ENCODE assay signal across 34 cellular contexts in the genomic region with DNA sequence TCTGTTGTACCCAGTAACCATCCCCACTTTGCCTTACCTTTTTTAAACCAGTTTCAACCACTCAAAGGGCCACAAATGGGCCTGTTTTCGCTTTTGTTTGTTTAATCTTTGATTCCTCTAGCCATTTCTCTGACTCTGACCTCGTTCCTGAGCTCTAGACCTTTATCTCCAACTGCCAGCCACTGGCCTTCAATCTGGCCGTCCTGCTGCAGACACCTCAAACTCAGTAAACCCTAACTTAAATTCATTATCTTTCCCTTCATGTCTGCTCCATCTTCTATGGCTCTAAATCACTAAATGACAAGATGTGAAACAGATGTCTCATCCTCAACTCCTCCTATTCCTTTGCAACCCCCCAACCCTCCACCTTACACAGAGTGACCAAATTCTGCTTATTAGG. TPM values are rescaled to one million over a fixed set of nuclear protein-coding genes. Genes with fewer than 3 reads are reported as not detected.
"Had no signal": no experiment of that assay in that cellular context is flagged by ENCODE, and none has a peak within 500 bp of the region (broad histone marks: within the 10 kb centered on the region; RNA-seq: fewer than 3 reads in every experiment).

No MANE protein-coding gene starts in this region.

- DNase-seq: activated CD4-positive, alpha-beta memory T cell treated with anti-CD3 and anti-CD28 coated beads, Interleukin-2, amount 10 ng/mL, durations not matched to agents 7 days and 5 days; activated CD4-positive, alpha-beta T cell treated with anti-CD3 and anti-CD28 coated beads, Interleukin-2, amount 10 ng/mL, durations not matched to agents 24 days and 14 days; activated CD4-positive, CD25-positive, alpha-beta regulatory T cell treated with anti-CD3 and anti-CD28 coated beads, Interleukin-2, amount 50 U/mL, for 72 hours; activated CD8-positive, alpha-beta memory T cell treated with anti-CD3 and anti-CD28 coated beads, Interleukin-2, amount 50 U/mL, for 48 hours; activated gamma-delta T cell treated with Interleukin-2 at 50 U/mL for 16 hours; activated naive CD8-positive, alpha-beta T cell treated with anti-CD3 and anti-CD28 coated beads, Interleukin-2, amount 50 U/mL, for 24 hours; activated T-cell treated with anti-CD3 and anti-CD28 coated beads, Interleukin-2, amount 50 U/mL, for 24 hours; amygdala; central memory CD4-positive, alpha-beta T cell; foreskin keratinocyte; heart left ventricle; hypothalamus; immature natural killer cell; kidney; lower lobe of right lung; mesendoderm; pancreas; retina; sigmoid colon; small intestine; stimulated activated CD4-positive, alpha-beta T cell treated with anti-CD3 and anti-CD28 coated beads, Interleukin-1b, Interleukin-23, amount 100 ng/mL, for 48 hours; stimulated activated CD4-positive, alpha-beta T cell treated with anti-CD3 and anti-CD28 coated beads, Interleukin-4, amount 100 ng/mL, for 4 hours; stimulated activated CD8-positive, alpha-beta memory T cell treated with anti-CD3 and anti-CD28 coated beads, Interleukin-4, amount 100 ng/mL, for 48 hours; stimulated activated naive CD8-positive, alpha-beta T cell treated with anti-CD3 and anti-CD28 coated beads, Interleukin-15, amount 100 ng/mL, for 72 hours; substantia nigra; T-helper 17 cell; uterus had no signal

- H3K27ac ChIP-seq: breast epithelium, foreskin keratinocyte, heart left ventricle, lower lobe of right lung, pancreas, prostate gland, sigmoid colon, uterus, VCaP had no signal

- H3K9me3 ChIP-seq: breast epithelium, heart left ventricle, lower lobe of right lung, pancreas, prostate gland, sigmoid colon, uterus had no signal

- ATAC-seq: activated naive CD8-positive, alpha-beta T cell treated with anti-CD3 and anti-CD28 coated beads, Interleukin-2, amount 50 U/mL, for 24 hours; esophagus mucosa; foreskin keratinocyte; heart left ventricle; lower lobe of right lung; pancreas; stimulated activated memory B cell treated with anti-CD40 and anti-IgM and Interleukin-4, amounts not matched to agents 10 μg/mL and 1 μg/mL and 100 μg/mL, for 72 hours; stimulated activated naive CD8-positive, alpha-beta T cell treated with anti-CD3 and anti-CD28 coated beads, Interleukin-15, amount 100 ng/mL, for 72 hours; T-helper 17 cell had no signal

- FAIRE-seq: endothelial cell of umbilical vein, kidney, pancreas, small intestine had no signal

- H3K4me3 ChIP-seq: breast epithelium, heart left ventricle, lower lobe of right lung, pancreas, prostate gland, sigmoid colon, uterus had no signal

- H3K36me3 ChIP-seq: breast epithelium, heart left ventricle, lower lobe of right lung, pancreas, prostate gland, sigmoid colon, uterus had no signal

- H3K27me3 ChIP-seq: breast epithelium, foreskin keratinocyte, heart left ventricle, pancreas, sigmoid colon, uterus had no signal

- H3K4me1 ChIP-seq: breast epithelium, heart left ventricle, lower lobe of right lung, pancreas, prostate gland, sigmoid colon, uterus had no signal

RNA-seq across cellular contexts. Expression of a gene that starts 1.3 kb away (rescaled TPM):
- total RNA-seq: activated CD4-positive, alpha-beta memory T cell treated with anti-CD3 and anti-CD28 coated beads, Interleukin-2, amount 10 ng/mL, durations not matched to agents 7 days and 5 days; activated CD4-positive, alpha-beta T cell treated with anti-CD3 and anti-CD28 coated beads, Interleukin-2, amount 10 ng/mL, durations not matched to agents 24 days and 14 days; breast epithelium; endothelial cell of umbilical vein; esophagus mucosa; foreskin keratinocyte; heart left ventricle; kidney; lower lobe of right lung; mucosa of gallbladder; pancreas; sigmoid colon; T-helper 17 cell had no signal
- polyA plus RNA-seq: endothelial cell of umbilical vein, foreskin keratinocyte, immature natural killer cell, pancreas, sigmoid colon had no signal
